ENCODE assay signal across 16 cellular contexts in the genomic region with DNA sequence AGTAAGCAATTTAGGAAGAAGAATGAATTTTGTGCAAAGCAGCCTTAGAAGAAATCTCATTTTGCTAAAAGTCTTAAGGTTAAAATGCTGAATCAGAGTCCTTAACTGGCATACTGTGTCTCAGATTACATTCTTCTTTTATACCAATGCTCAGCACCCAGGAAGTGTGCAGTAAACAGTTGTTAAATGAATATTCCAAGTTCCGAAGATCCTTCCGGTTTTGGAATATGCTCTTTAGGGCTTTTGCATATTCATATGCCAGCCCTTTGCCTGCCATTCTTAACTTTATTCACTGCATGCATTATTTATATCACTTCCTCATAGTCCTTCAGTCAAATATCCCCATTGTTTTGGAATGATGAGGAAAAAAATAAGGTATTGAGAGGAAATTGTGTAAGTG.
DNase-seq lines count a peak whose midpoint lies in the region; ATAC-seq and TF ChIP-seq lines count a peak whose summit lies in the region.
"Had no signal": no experiment of that assay in that cellular context is flagged by ENCODE, and none has a peak within 500 bp of the region (broad histone marks: within the 10 kb centered on the region; RNA-seq: fewer than 3 reads in every experiment).

No MANE protein-coding gene starts in this region.

- H2AFZ ChIP-seq in HCT116 (ENCODE audit: low read depth, low read length, poor library complexity, severe bottlenecking), result no peak overlapping the region
- peak overlapping the region; percentile 26; the same call in 1 of the 2 replicates for H2AFZ ChIP-seq in SK-N-SH (ENCODE audit: low read depth)

- WGBS in SK-N-SH (ENCODE audit: low lambda C conversion rate), result 74% methylated on average over 2 of the region's 2 CpGs
- WGBS in spleen, 5 donors, result 62 to 78% (median 64%) methylated on average over 2 of the region's 2 CpGs

- POLR2A ChIA-PET in HCT116 (lab: Charles Lee) (no interaction called here), SK-N-SH (lab: Yijun Ruan, JAX) (interaction anchor here (0.6 kb wide), 1 partner anchor 863 kb away, joined by 3 read pairs; no protein-coding TSS in a partner anchor), WTC11 (lab: Charles Lee) (no interaction called here)

- H3K9ac ChIP-seq in HCT116 (ENCODE audit: low read length), result no peak overlapping the region
- no peak overlapping the region for H3K9ac ChIP-seq in SK-N-SH

- peak overlapping the region; percentile 51 for H3K4me2 ChIP-seq in HCT116 (ENCODE audit: low read length)
- H3K4me2 ChIP-seq in SK-N-SH, result peak overlapping the region; percentile 49

- no peak for TF ChIP-seq EP300 in SK-N-SH (IDR thresholded peaks at IDR 0.05; ENCODE audit: borderline replicate concordance in 1 of 2, low read depth in 1 of 2, low read length in 1 of 2)

- no peak overlapping the region for H3K4me3 Mint-ChIP-seq in WTC11
- H3K4me3 Mint-ChIP-seq: neural crest cell, T-helper 17 cell had no signal

- H3F3A ChIP-seq in SK-N-SH (replicated peaks; ENCODE audit: insufficient read depth), result peaks cover 18% of the 10 kb centered on the region

- H3K27me3 ChIP-seq in HCT116 (ENCODE audit: insufficient read depth, low read length), result no peaks in the 10 kb centered on the region
- no peaks in the 10 kb centered on the region for H3K27me3 ChIP-seq in SK-N-SH (ENCODE audit: insufficient read depth)
- H3K27me3 ChIP-seq in spleen (replicated peaks in 1 of 7), result no peaks in the 10 kb centered on the region
- H3K27me3 ChIP-seq: testis had no signal

- RAD21 ChIA-PET in HCT116 (lab: Charles Lee; ENCODE audit: low non-redundant PET in 1 of 2, low total read pairs in 2 of 2, uncharacterized antibody in 2 of 2, unreplicated experiment in 2 of 2), result no interaction called here

- TF ChIP-seq CTCF in HCT116 (IDR thresholded peaks at IDR 0.05 in 2 of 3, conservative IDR thresholded peaks at IDR 0.05 in 1 of 3; ENCODE audit: borderline replicate concordance in 1 of 3, insufficient read depth in 1 of 3, low read depth in 2 of 3, low read length in 2 of 3) (no peak), SK-N-SH (IDR thresholded peaks at IDR 0.05) (no peak), spleen (IDR thresholded peaks at IDR 0.05 in 8 of 11, conservative IDR thresholded peaks at IDR 0.05 in 3 of 11) (no peak), WTC11 (IDR thresholded peaks at IDR 0.05) (no peak)

- CTCF ChIA-PET in HCT116 (lab: Charles Lee), result no interaction called here
- CTCF ChIA-PET in SK-N-SH (lab: Yijun Ruan, JAX), result no interaction called here
- CTCF ChIA-PET in WTC11 (lab: Charles Lee), result no interaction called here

- BruUV-seq in HCT116 (replicated peaks; lab: Mats Ljungman, UMichigan), result no TSS peak

- H3K9me3 ChIP-seq in HCT116 (ENCODE audit: control insufficient read depth in 1 of 2, insufficient read depth in 1 of 2, low read depth in 1 of 2, low read length in 2 of 2) (no peaks in the 10 kb centered on the region), SK-N-SH (no peaks in the 10 kb centered on the region), spleen (no peaks in the 10 kb centered on the region)
- H3K9me3 ChIP-seq: HAP-1, testis had no signal

- TF ChIP-seq RAD21 in HCT116 (IDR thresholded peaks at IDR 0.05; ENCODE audit: low read depth), result no peak
- TF ChIP-seq RAD21 in SK-N-SH (IDR thresholded peaks at IDR 0.05; ENCODE audit: low read length), result no peak

- H3K36me3 ChIP-seq in HCT116 (ENCODE audit: control insufficient read depth in 1 of 2, insufficient read depth in 2 of 2, low read length in 2 of 2) (no peaks in the 10 kb centered on the region), SK-N-SH (replicated peaks in 1 of 2; ENCODE audit: control insufficient read depth in 1 of 2, insufficient read depth in 2 of 2, low read length in 1 of 2) (no peaks in the 10 kb centered on the region), spleen (no peaks in the 10 kb centered on the region)
- H3K36me3 ChIP-seq: HAP-1 had no signal

- H3K36me3 Mint-ChIP-seq in WTC11, result no peaks in the 10 kb centered on the region

- H3K4me3 ChIP-seq in HCT116 (replicated peaks in 1 of 2; ENCODE audit: low read depth in 1 of 2, low read length in 2 of 2) (no peak overlapping the region), SK-N-SH (ENCODE audit: low read depth in 2 of 2, low read length in 1 of 2) (no peak overlapping the region), spleen (no peak overlapping the region)
- H3K4me3 ChIP-seq: HAP-1, testis had no signal

- H3K27ac ChIP-seq in HCT116 (ENCODE audit: low read depth, low read length) (peak overlapping the region; percentile 88), SK-N-SH (ENCODE audit: low read depth in 2 of 2, low read length in 1 of 2) (peak overlapping the region; percentile 65 to 71; a peak in 3 of 4 replicates), spleen (peak overlapping the region; percentile 1 to 76 (median 56))
- H3K27ac ChIP-seq: testis had no signal

- TF ChIP-seq POLR2A in HCT116 (IDR thresholded peaks at IDR 0.05; ENCODE audit: borderline replicate concordance, extremely low read depth, insufficient read depth, insufficient read length), result no peak
- no peak for TF ChIP-seq POLR2A in spleen (IDR thresholded peaks at IDR 0.05)

- no peaks in the 10 kb centered on the region for H4K20me1 ChIP-seq in HCT116 (ENCODE audit: insufficient read depth)
- H4K20me1 ChIP-seq in SK-N-SH (ENCODE audit: insufficient read depth), result no peaks in the 10 kb centered on the region

- no peaks in the 10 kb centered on the region for H3K9me3 Mint-ChIP-seq in WTC11
- H3K9me3 Mint-ChIP-seq: neural crest cell had no signal

- H3K4me1 ChIP-seq in HCT116 (ENCODE audit: control insufficient read depth in 1 of 2, insufficient read depth in 2 of 2, low read length in 2 of 2) (peaks cover 40 to 66% of the 10 kb centered on the region in 2 experiments), SK-N-SH (ENCODE audit: control insufficient read depth in 1 of 2, insufficient read depth in 2 of 2, low read depth in 1 of 2, low read length in 1 of 2) (peaks cover 5 to 31% of the 10 kb centered on the region in 2 experiments), spleen (peaks cover 0 to 18% (median 0%) of the 10 kb centered on the region in 6 donors)
- H3K4me1 ChIP-seq: HAP-1, testis had no signal

- DNase-seq in HCT116 (ENCODE audit: low read depth, low spot score) (no peak), SK-N-SH (no peak), fibroblast of peridontal ligament (ENCODE audit: extremely low read depth) (peak; percentile 48), spleen (no peak), T-helper 1 cell (no peak), WTC11 (ENCODE audit: low spot score) (no peak)
- DNase-seq: activated CD4-positive, CD25-positive, alpha-beta regulatory T cell treated with anti-CD3 and anti-CD28 coated beads, Interleukin-2, amount 50 U/mL, for 72 hours; activated naive CD4-positive, alpha-beta T cell treated with Interleukin-2 at 50 U/mL for 16 hours; effector CD8-positive, alpha-beta T cell; NCI-H2107; stimulated activated CD4-positive, alpha-beta T cell treated with anti-CD3 and anti-CD28 coated beads, Interleukin-4, amount 100 ng/mL, for 1 hour; T-helper 17 cell; testis had no signal

- no peaks in the 10 kb centered on the region for H3K27me3 Mint-ChIP-seq in WTC11 (ENCODE audit: low read depth)
- H3K27me3 Mint-ChIP-seq: T-helper 17 cell had no signal

- H3K9me2 ChIP-seq in HCT116 (ENCODE audit: insufficient read depth) (no peaks in the 10 kb centered on the region; the same call in 1 of the 2 replicates), SK-N-SH (no peaks in the 10 kb centered on the region)

- intact Hi-C loops in HCT116 (cut with micrococcal nuclease) (no loop called here), spleen (cut with DNase I; ENCODE audit: low total_unique reads) (no loop called here)

- H3K79me2 ChIP-seq in HCT116 (ENCODE audit: insufficient read depth, low read length) (no peaks in the 10 kb centered on the region; the same call in 1 of the 2 replicates), SK-N-SH (ENCODE audit: insufficient read depth) (peaks cover 6% of the 10 kb centered on the region; the same call in 1 of the 2 replicates)

- ATAC-seq in HCT116 (peak; percentile 38), WTC11 (no peak), GM18873 (IDR thresholded peaks at IDR 0.05; ENCODE audit: low FRiP score, unreplicated experiment) (no peak)
- ATAC-seq: T-helper 17 cell had no signal

- peaks cover 31% of the 10 kb centered on the region for H3K4me1 Mint-ChIP-seq in WTC11

- H3K27ac Mint-ChIP-seq in WTC11, result no peak overlapping the region
- H3K27ac Mint-ChIP-seq: T-helper 17 cell had no signal

TF ChIP-seq in HCT116, 20 proteins besides CTCF, POLR2A, EP300 and RAD21 (continues in another document):
- 0 out of 2 replicates have a peak, but pooled peaks have one; percentile 2 for TF ChIP-seq SRF (IDR thresholded peaks at IDR 0.05; ENCODE audit: low read depth)
- peak; percentile 21 for TF ChIP-seq ELF1 (IDR thresholded peaks at IDR 0.05; ENCODE audit: borderline replicate concordance, low read depth)
- no peak for TF ChIP-seq FOSL1 (IDR thresholded peaks at IDR 0.05; ENCODE audit: low read depth)
- TF ChIP-seq SP1 (IDR thresholded peaks at IDR 0.05; ENCODE audit: low read depth), result no peak
- TF ChIP-seq, protein P1, sequence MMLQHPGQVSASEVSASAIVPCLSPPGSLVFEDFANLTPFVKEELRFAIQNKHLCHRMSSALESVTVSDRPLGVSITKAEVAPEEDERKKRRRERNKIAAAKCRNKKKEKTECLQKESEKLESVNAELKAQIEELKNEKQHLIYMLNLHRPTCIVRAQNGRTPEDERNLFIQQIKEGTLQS (IDR thresholded peaks at IDR 0.05), result 0 out of 2 replicates have a peak, but pooled peaks have one; percentile 1

TF ChIP-seq in SK-N-SH, 30 proteins besides CTCF, POLR2A, EP300 and RAD21 (continues in another document):
- TF ChIP-seq, protein P2, sequence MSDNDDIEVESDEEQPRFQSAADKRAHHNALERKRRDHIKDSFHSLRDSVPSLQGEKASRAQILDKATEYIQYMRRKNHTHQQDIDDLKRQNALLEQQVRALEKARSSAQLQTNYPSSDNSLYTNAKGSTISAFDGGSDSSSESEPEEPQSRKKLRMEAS (IDR thresholded peaks at IDR 0.05; ENCODE audit: low read depth), result no peak

TF ChIP-seq in WTC11, 78 proteins besides CTCF, POLR2A, EP300 and RAD21 (continues in another document):
- TF ChIP-seq, protein P3, sequence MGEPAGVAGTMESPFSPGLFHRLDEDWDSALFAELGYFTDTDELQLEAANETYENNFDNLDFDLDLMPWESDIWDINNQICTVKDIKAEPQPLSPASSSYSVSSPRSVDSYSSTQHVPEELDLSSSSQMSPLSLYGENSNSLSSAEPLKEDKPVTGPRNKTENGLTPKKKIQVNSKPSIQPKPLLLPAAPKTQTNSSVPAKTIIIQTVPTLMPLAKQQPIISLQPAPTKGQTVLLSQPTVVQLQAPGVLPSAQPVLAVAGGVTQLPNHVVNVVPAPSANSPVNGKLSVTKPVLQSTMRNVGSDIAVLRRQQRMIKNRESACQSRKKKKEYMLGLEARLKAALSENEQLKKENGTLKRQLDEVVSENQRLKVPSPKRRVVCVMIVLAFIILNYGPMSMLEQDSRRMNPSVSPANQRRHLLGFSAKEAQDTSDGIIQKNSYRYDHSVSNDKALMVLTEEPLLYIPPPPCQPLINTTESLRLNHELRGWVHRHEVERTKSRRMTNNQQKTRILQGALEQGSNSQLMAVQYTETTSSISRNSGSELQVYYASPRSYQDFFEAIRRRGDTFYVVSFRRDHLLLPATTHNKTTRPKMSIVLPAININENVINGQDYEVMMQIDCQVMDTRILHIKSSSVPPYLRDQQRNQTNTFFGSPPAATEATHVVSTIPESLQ (CRISPR knock-in tag; IDR thresholded peaks at IDR 0.05), result no peak
- TF ChIP-seq SMAD4 (CRISPR knock-in tag; IDR thresholded peaks at IDR 0.05) (no peak), FOXJ3 (CRISPR knock-in tag; IDR thresholded peaks at IDR 0.05; ENCODE audit: borderline replicate concordance) (no peak)
